ENCODE assay signal across 8 cellular contexts in the genomic region with DNA sequence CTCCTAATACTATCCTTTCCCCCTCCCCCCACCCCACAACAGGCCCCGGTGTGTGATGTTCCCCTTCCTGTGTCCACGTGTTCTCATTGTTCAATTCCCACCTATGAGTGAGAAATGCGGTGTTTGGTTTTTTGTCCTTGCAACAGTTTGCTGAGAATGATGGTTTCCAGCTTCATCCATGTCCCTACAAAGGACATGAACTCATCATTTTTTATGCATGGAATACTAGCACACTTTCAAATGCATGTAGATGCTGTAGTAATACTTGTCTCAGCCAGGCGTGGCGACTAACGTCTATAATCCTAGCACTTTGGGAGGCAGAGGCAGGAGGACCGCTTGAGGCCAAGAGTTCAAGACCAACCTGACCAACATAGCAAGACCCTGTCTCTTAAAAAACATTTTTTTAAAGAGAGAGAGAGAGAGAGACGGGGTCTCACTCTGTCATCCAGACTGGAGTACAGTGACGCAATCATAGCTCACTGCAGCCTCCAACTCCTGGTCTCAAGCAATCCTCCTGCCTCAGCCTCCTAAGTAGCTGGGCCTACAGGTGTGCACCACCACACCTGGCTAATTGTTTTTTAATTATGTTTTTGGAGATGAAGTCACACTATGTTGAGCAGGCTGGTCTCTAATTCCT. TPM values are rescaled to one million over a fixed set of nuclear protein-coding genes. Genes with fewer than 3 reads are reported as not detected.
DNase-seq lines count a peak whose midpoint lies in the region; ATAC-seq and TF ChIP-seq lines count a peak whose summit lies in the region.
"Not testable (repeated sequence)": the region's sequence is repeated elsewhere in the genome, so short reads cannot be mapped to it uniquely, and the experiment has no call there.

No MANE protein-coding gene starts in this region.

- in situ Hi-C loops in Panc1 (cut with HindIII; ENCODE audit: low pct_unique_long_range_greater_than_20kb, low sequenced_read_pairs) = not testable (repeated sequence)

- H3K4me3 Mint-ChIP-seq in WTC11; activated T-cell treated with anti-CD3 and anti-CD28 coated beads, Interleukin-2, amount 50 U/mL, for 24 hours; activated naive CD8-positive, alpha-beta T cell treated with anti-CD3 and anti-CD28 coated beads, Interleukin-2, amount 10 ng/mL, durations not matched to agents 7 days and 5 days: not testable (repeated sequence)

- peaks cover 10% of the 10 kb centered on the region for H3K36me3 Mint-ChIP-seq in WTC11
- peaks cover 77% of the 10 kb centered on the region for H3K36me3 Mint-ChIP-seq in activated T-cell treated with anti-CD3 and anti-CD28 coated beads, Interleukin-2, amount 50 U/mL, for 24 hours (ENCODE audit: low read depth)
- H3K36me3 Mint-ChIP-seq in activated naive CD8-positive, alpha-beta T cell treated with anti-CD3 and anti-CD28 coated beads, Interleukin-2, amount 10 ng/mL, durations not matched to agents 7 days and 5 days = peaks cover 13% of the 10 kb centered on the region

- CTCF ChIA-PET in HEK293 (lab: Yijun Ruan, JAX) = interaction anchor here (0.7 to 5.4 kb wide), 10 partner anchors 9 to 156 kb away, joined by 4 to 177 read pairs (median 8); a partner anchor contains a TSS
- CTCF ChIA-PET in Panc1 (lab: Charles Lee) = interaction anchor here (0.6 to 4.0 kb wide), 6 partner anchors 10 to 273 kb away, joined by 4 to 99 read pairs (median 14); a partner anchor contains a TSS
- CTCF ChIA-PET in WTC11 (lab: Charles Lee) = interaction anchor here (0.6 to 5.5 kb wide), 13 partner anchors 10 to 1612 kb away, joined by 3 to 149 read pairs (median 6); a partner anchor contains a TSS

- H3K27ac ChIP-seq in C4-2B = peak overlapping the region; percentile 59
- not testable (repeated sequence) for H3K27ac ChIP-seq in HEK293 (ENCODE audit: extremely low read depth, low read depth, low read length); Panc1 (ENCODE audit: low read length); foreskin keratinocyte
- H3K27ac ChIP-seq in uterus = peak overlapping the region; percentile 12 to 22

- intact Hi-C loops in Panc1 (cut with micrococcal nuclease; ENCODE audit: unreplicated experiment) = loop anchor here (2.0 kb wide), 1 partner anchor 142 kb away; no protein-coding TSS in a partner anchor
- intact Hi-C loops in uterus (cut with DNase I; ENCODE audit: low total_unique reads) = loop anchor here (2.0 kb wide), 1 partner anchor 142 kb away; no protein-coding TSS in a partner anchor

- ATAC-seq in Panc1 (peak; percentile 40; the same call in 1 of the 2 replicates), foreskin keratinocyte (peak; percentile 48)
- ATAC-seq in WTC11; activated naive CD8-positive, alpha-beta T cell treated with anti-CD3 and anti-CD28 coated beads, Interleukin-2, amount 10 ng/mL, durations not matched to agents 7 days and 5 days (ENCODE audit: low read depth): not testable (repeated sequence)

- not testable (repeated sequence) for BruUV-seq in Panc1 (replicated peaks; lab: Mats Ljungman, UMichigan)

- not testable (repeated sequence) for H3K27me3 ChIP-seq in Panc1 (ENCODE audit: control insufficient read depth, insufficient read depth, low read length); foreskin keratinocyte; uterus

- TF ChIP-seq CTCF in C4-2B (conservative IDR thresholded peaks at IDR 0.05); HEK293 (tag by site-specific recombination; IDR thresholded peaks at IDR 0.05); Panc1 (IDR thresholded peaks at IDR 0.05); WTC11 (IDR thresholded peaks at IDR 0.05); foreskin keratinocyte (conservative IDR thresholded peaks at IDR 0.05); uterus (IDR thresholded peaks at IDR 0.05): not testable (repeated sequence)

- peak overlapping the region; percentile 84 for H3K27ac Mint-ChIP-seq in WTC11
- peak overlapping the region; percentile 74 for H3K27ac Mint-ChIP-seq in activated T-cell treated with anti-CD3 and anti-CD28 coated beads, Interleukin-2, amount 50 U/mL, for 24 hours
- peak overlapping the region; percentile 59 for H3K27ac Mint-ChIP-seq in activated naive CD8-positive, alpha-beta T cell treated with anti-CD3 and anti-CD28 coated beads, Interleukin-2, amount 10 ng/mL, durations not matched to agents 7 days and 5 days

- not testable (repeated sequence) for TF ChIP-seq POLR2A in uterus (IDR thresholded peaks at IDR 0.05)

- not testable (repeated sequence) for H3K27me3 Mint-ChIP-seq in WTC11 (ENCODE audit: low read depth); activated T-cell treated with anti-CD3 and anti-CD28 coated beads, Interleukin-2, amount 50 U/mL, for 24 hours; activated naive CD8-positive, alpha-beta T cell treated with anti-CD3 and anti-CD28 coated beads, Interleukin-2, amount 10 ng/mL, durations not matched to agents 7 days and 5 days

- H3K4me1 ChIP-seq in HEK293 (ENCODE audit: control insufficient read depth, insufficient read depth, low read length); Panc1 (ENCODE audit: control insufficient read depth, insufficient read depth, low read length); uterus: not testable (repeated sequence)
- H3K4me1 ChIP-seq in foreskin keratinocyte = peaks cover 22% of the 10 kb centered on the region

- H3K4me3 ChIP-seq in HEK293 (ENCODE audit: low read depth, low read length); Panc1 (ENCODE audit: low read depth in 2 of 2, low read length in 2 of 2); uterus: not testable (repeated sequence)

- H3K9me3 ChIP-seq in HEK293 (ENCODE audit: control insufficient read depth, insufficient read depth, low read depth, low read length); Panc1 (ENCODE audit: control insufficient read depth, insufficient read depth, low read depth, low read length); uterus: not testable (repeated sequence)

- peaks cover 24 to 55% of the 10 kb centered on the region in 2 experiments for H3K36me3 ChIP-seq in HEK293 (ENCODE audit: control insufficient read depth in 2 of 2, insufficient read depth in 1 of 2, low read length in 2 of 2)
- H3K36me3 ChIP-seq in Panc1 (ENCODE audit: control insufficient read depth, insufficient read depth, low read length) = peaks cover 15% of the 10 kb centered on the region; the same call in 1 of the 2 replicates
- not testable (repeated sequence) for H3K36me3 ChIP-seq in uterus

- POLR2A ChIA-PET in HEK293 (lab: Yijun Ruan, JAX) = interaction anchor here (0.6 to 3.1 kb wide), 3 partner anchors 10 to 390 kb away, joined by 5 to 22 read pairs (median 7); a partner anchor contains a TSS
- POLR2A ChIA-PET in Panc1 (lab: Charles Lee) = interaction anchor here (0.7 kb wide), 1 partner anchor 150 kb away, joined by 3 read pairs; no protein-coding TSS in a partner anchor
- POLR2A ChIA-PET in WTC11 (lab: Charles Lee) = not testable (repeated sequence)
- POLR2A ChIA-PET in activated naive CD8-positive, alpha-beta T cell treated with anti-CD3 and anti-CD28 coated beads, Interleukin-2, amount 10 ng/mL, durations not matched to agents 7 days and 5 days (lab: Charles Lee) = interaction anchor here (2.7 kb wide), 1 partner anchor 9 kb away, joined by 9 read pairs; no protein-coding TSS in a partner anchor

- not testable (repeated sequence) for H3K4me1 Mint-ChIP-seq in WTC11
- peaks cover 51% of the 10 kb centered on the region for H3K4me1 Mint-ChIP-seq in activated T-cell treated with anti-CD3 and anti-CD28 coated beads, Interleukin-2, amount 50 U/mL, for 24 hours (ENCODE audit: low read depth)
- H3K4me1 Mint-ChIP-seq in activated naive CD8-positive, alpha-beta T cell treated with anti-CD3 and anti-CD28 coated beads, Interleukin-2, amount 10 ng/mL, durations not matched to agents 7 days and 5 days = peaks cover 21% of the 10 kb centered on the region

- DNase-seq in Panc1 (ENCODE audit: low read depth, low spot score); WTC11 (ENCODE audit: low spot score); activated T-cell treated with anti-CD3 and anti-CD28 coated beads, Interleukin-2, amount 50 U/mL, for 24 hours; activated naive CD8-positive, alpha-beta T cell treated with anti-CD3 and anti-CD28 coated beads, Interleukin-2, amount 10 ng/mL, durations not matched to agents 7 days and 5 days; uterus: not testable (repeated sequence)
- peak in 1 of 2 donors; percentile 20 for DNase-seq in foreskin keratinocyte

- H3K9me3 Mint-ChIP-seq in WTC11; activated T-cell treated with anti-CD3 and anti-CD28 coated beads, Interleukin-2, amount 50 U/mL, for 24 hours; activated naive CD8-positive, alpha-beta T cell treated with anti-CD3 and anti-CD28 coated beads, Interleukin-2, amount 10 ng/mL, durations not matched to agents 7 days and 5 days: not testable (repeated sequence)

TF ChIP-seq in WTC11, 78 proteins besides CTCF, POLR2A, EP300 and RAD21:
- 0 out of 2 replicates have a peak, but pooled peaks have one; percentile 6 for TF ChIP-seq ZNF121 (CRISPR knock-in tag; IDR thresholded peaks at IDR 0.05)

RNA-seq across cellular contexts. Expression of a gene that starts 10.3 kb away (rescaled TPM):
- total RNA-seq in Panc1 (2021; ENCODE audit: unreplicated experiment) (174 TPM), WTC11 (2021) (140 to 180 TPM (median 144 TPM) in 3 replicates), foreskin keratinocyte (190 and 217 TPM in 2 replicates), uterus (100 to 1,000 TPM in 1 of 4 donors, 10 to 100 TPM in 3; 48.5 to 107 (median 69.8) TPM)
- polyA plus RNA-seq in Panc1 (2012; ENCODE audit: insufficient read length) = 105 TPM
- 100 to 1,000 TPM; 107 to 110 TPM for total RNA-seq in activated naive CD8-positive, alpha-beta T cell treated with anti-CD3 and anti-CD28 coated beads, Interleukin-2, amount 10 ng/mL, durations not matched to agents 7 days and 5 days
- polyA plus RNA-seq in foreskin keratinocyte = 168 and 206 TPM in 2 replicates

RNA-seq across cellular contexts. Expression of a gene that starts 52.6 kb away (rescaled TPM):
- total RNA-seq in Panc1 (2021; ENCODE audit: unreplicated experiment) = 171 TPM
- polyA plus RNA-seq in Panc1 (2012; ENCODE audit: insufficient read length) = 79.1 TPM
- 102 to 111 TPM (median 109 TPM) in 3 replicates for total RNA-seq in WTC11 (2021)
- 100 to 1,000 TPM; 131 to 134 TPM for total RNA-seq in activated naive CD8-positive, alpha-beta T cell treated with anti-CD3 and anti-CD28 coated beads, Interleukin-2, amount 10 ng/mL, durations not matched to agents 7 days and 5 days
- total RNA-seq in foreskin keratinocyte = 85.2 and 85.7 TPM in 2 replicates
- 44.2 and 48.0 TPM in 2 replicates for polyA plus RNA-seq in foreskin keratinocyte
- total RNA-seq in uterus = 100 to 1,000 TPM in 2 of 4 donors, 10 to 100 TPM in 2; 38.2 to 232 (median 93.6) TPM
